16 cellular contexts compared by ENCODE assay signal in genomic region chr2:101984656-101985055, GRCh38. TPM values are rescaled to one million over a fixed set of nuclear protein-coding genes. Genes with fewer than 3 reads are reported as not detected.
A peak's percentile ranks its signal among the peaks of the same experiment; 100 is the strongest.
DNase-seq lines count a peak whose midpoint lies in the region; ATAC-seq and TF ChIP-seq lines count a peak whose summit lies in the region.
"Had no signal": no experiment of that assay in that cellular context is flagged by ENCODE, and none has a peak within 500 bp of the region (broad histone marks: within the 10 kb centered on the region; RNA-seq: fewer than 3 reads in every experiment).

No MANE protein-coding gene starts in this region.

- BruUV-seq in mammary epithelial cell (replicated peaks; lab: Mats Ljungman, UMichigan): no TSS peak

- no peak for TF ChIP-seq CTCF in mammary epithelial cell (conservative IDR thresholded peaks at IDR 0.05 in 1 of 2, IDR thresholded peaks at IDR 0.05 in 1 of 2; ENCODE audit: extremely low read depth in 1 of 2, insufficient read depth in 1 of 2, low read depth in 1 of 2, low read length in 2 of 2)
- no peak for TF ChIP-seq CTCF in breast epithelium (IDR thresholded peaks at IDR 0.05)
- TF ChIP-seq CTCF in osteoblast (IDR thresholded peaks at IDR 0.05; ENCODE audit: extremely low read depth, low read depth, low read length): no peak

- in situ Hi-C loops in mammary epithelial cell (cut with MboI; ENCODE audit: low sequenced_read_pairs in 2 of 2): loop anchor here in 1 of 2 donors (10.0 kb wide), 1 partner anchor 100 kb away; no protein-coding TSS in a partner anchor

- H3K27ac ChIP-seq in mammary epithelial cell (ENCODE audit: insufficient read depth, low read depth, low read length) (peak overlapping the region; percentile 79), breast epithelium (no peak overlapping the region), osteoblast (ENCODE audit: low read depth, low read length) (no peak overlapping the region)
- H3K27ac ChIP-seq: 22Rv1; BLaER1 treated with 17β-estradiol and CSF1 and Interleukin-3, amounts not matched to agents 10 nM and 100 nM had no signal

- peaks cover 66% of the 10 kb centered on the region for H3K4me1 ChIP-seq in mammary epithelial cell (ENCODE audit: insufficient read depth, low read length)
- no peaks in the 10 kb centered on the region for H3K4me1 ChIP-seq in breast epithelium
- H3K4me1 ChIP-seq in osteoblast (ENCODE audit: insufficient read depth, low read length): no peaks in the 10 kb centered on the region

- H3K79me2 ChIP-seq in mammary epithelial cell (ENCODE audit: insufficient read depth, low read length) (no peaks in the 10 kb centered on the region), osteoblast (ENCODE audit: insufficient read depth, low read length) (no peaks in the 10 kb centered on the region)

- peak overlapping the region in 5 of 6 donors; percentile 42 to 84 (median 66) for H3K27ac Mint-ChIP-seq in immature natural killer cell
- H3K27ac Mint-ChIP-seq: CD4-positive, CD25-positive, alpha-beta regulatory T cell; HFFc6 had no signal

- H3K4me3 Mint-ChIP-seq in immature natural killer cell: peak overlapping the region; percentile 21 to 49 (median 38)
- H3K4me3 Mint-ChIP-seq: CD4-positive, CD25-positive, alpha-beta regulatory T cell; HFFc6 had no signal

- 99% methylated on average over 6 of the region's 9 CpGs for WGBS in mammary epithelial cell (ENCODE audit: low coverage, missing lambda C conversion rate)

- no peaks in the 10 kb centered on the region for H3K36me3 Mint-ChIP-seq in immature natural killer cell
- H3K36me3 Mint-ChIP-seq: CD4-positive, CD25-positive, alpha-beta regulatory T cell had no signal

- H3K4me3 ChIP-seq in mammary epithelial cell (replicated peaks in 1 of 3; ENCODE audit: insufficient read depth in 1 of 3, low read depth in 2 of 3, low read length in 3 of 3): no peak overlapping the region
- H3K4me3 ChIP-seq in breast epithelium: no peak overlapping the region
- no peak overlapping the region for H3K4me3 ChIP-seq in osteoblast (ENCODE audit: insufficient read depth, low read length)
- H3K4me3 ChIP-seq: BLaER1 treated with 17β-estradiol and CSF1 and Interleukin-3, amounts not matched to agents 10 nM and 100 nM had no signal

- no peak overlapping the region for H2AFZ ChIP-seq in mammary epithelial cell (ENCODE audit: low read depth, low read length)
- no peak overlapping the region for H2AFZ ChIP-seq in osteoblast (ENCODE audit: low read length)

- no peaks in the 10 kb centered on the region for H3K27me3 ChIP-seq in mammary epithelial cell (ENCODE audit: insufficient read depth, low read length)
- no peaks in the 10 kb centered on the region for H3K27me3 ChIP-seq in breast epithelium
- peaks cover 3% of the 10 kb centered on the region for H3K27me3 ChIP-seq in osteoblast (ENCODE audit: insufficient read depth, low read length)
- H3K27me3 ChIP-seq: BLaER1 treated with 17β-estradiol and CSF1 and Interleukin-3, amounts not matched to agents 10 nM and 100 nM had no signal

- ATAC-seq in GM19455 (IDR thresholded peaks at IDR 0.05; ENCODE audit: unreplicated experiment) (no peak), HG02840 (IDR thresholded peaks at IDR 0.05; ENCODE audit: low FRiP score, unreplicated experiment) (no peak)

- H3K4me2 ChIP-seq in mammary epithelial cell (ENCODE audit: insufficient read depth, low read depth, low read length): no peak overlapping the region
- no peak overlapping the region for H3K4me2 ChIP-seq in osteoblast (ENCODE audit: insufficient read depth, low read length)
- H3K4me2 ChIP-seq: BLaER1 treated with 17β-estradiol and CSF1 and Interleukin-3, amounts not matched to agents 10 nM and 100 nM had no signal

- H3K9ac ChIP-seq in mammary epithelial cell (ENCODE audit: insufficient read depth, low read length): peak overlapping the region; percentile 42
- H3K9ac ChIP-seq: BLaER1 treated with 17β-estradiol and CSF1 and Interleukin-3, amounts not matched to agents 10 nM and 100 nM had no signal

- TF ChIP-seq POLR2A in breast epithelium (IDR thresholded peaks at IDR 0.05): no peak

- H3K4me1 Mint-ChIP-seq in immature natural killer cell: peaks cover 70 to 75% of the 10 kb centered on the region in 2 donors

- no peaks in the 10 kb centered on the region for H3K9me3 Mint-ChIP-seq in immature natural killer cell
- H3K9me3 Mint-ChIP-seq: HFFc6 had no signal

- no peaks in the 10 kb centered on the region for H3K9me3 ChIP-seq in mammary epithelial cell (replicated peaks; ENCODE audit: insufficient read depth, low read length)
- H3K9me3 ChIP-seq in breast epithelium: no peaks in the 10 kb centered on the region
- H3K9me3 ChIP-seq in osteoblast (ENCODE audit: low read depth, low read length): no peaks in the 10 kb centered on the region
- H3K9me3 ChIP-seq: BLaER1 treated with 17β-estradiol and CSF1 and Interleukin-3, amounts not matched to agents 10 nM and 100 nM had no signal

- intact Hi-C loops in mammary epithelial cell (cut with micrococcal nuclease) (loop anchor here (1.0 to 10.0 kb wide), 5 partner anchors 14 to 570 kb away; no protein-coding TSS in a partner anchor), breast epithelium (cut with DNase I; ENCODE audit: low total_unique reads) (loop anchor here (10.0 kb wide), 1 partner anchor 100 kb away; no protein-coding TSS in a partner anchor)

- H3K36me3 ChIP-seq in mammary epithelial cell (ENCODE audit: insufficient read depth, low read length) (no peaks in the 10 kb centered on the region), breast epithelium (no peaks in the 10 kb centered on the region), osteoblast (ENCODE audit: insufficient read depth, low read length) (no peaks in the 10 kb centered on the region)
- H3K36me3 ChIP-seq: BLaER1 treated with 17β-estradiol and CSF1 and Interleukin-3, amounts not matched to agents 10 nM and 100 nM had no signal

- DNase-seq in mammary epithelial cell (no peak), breast epithelium (ENCODE audit: low spot score in 2 of 2) (no peak), immature natural killer cell (peak; percentile 49 to 64 (median 59)), osteoblast (ENCODE audit: insufficient read length, low spot score, missing footprints) (peak; percentile 47), HPDE6-E6E7 (ENCODE audit: extremely low spot score) (no peak), mesenteric fat pad (ENCODE audit: low spot score) (no peak)
- DNase-seq: CD4-positive, CD25-positive, alpha-beta regulatory T cell; DMS 273 treated with DMSO at 0.1 percent for 48 hours; HFFc6; IMR-90 had no signal

- CTCF ChIA-PET in mammary epithelial cell (lab: Charles Lee; ENCODE audit: low non-redundant PET): no interaction called here

- dilution Hi-C loops in mammary epithelial cell (cut with HindIII; ENCODE audit: low sequenced_read_pairs): no loop called here

- H4K20me1 ChIP-seq in mammary epithelial cell (ENCODE audit: insufficient read depth, low read length) (no peaks in the 10 kb centered on the region), osteoblast (ENCODE audit: insufficient read depth, low read length) (no peaks in the 10 kb centered on the region)
- H4K20me1 ChIP-seq: BLaER1 treated with 17β-estradiol and CSF1 and Interleukin-3, amounts not matched to agents 10 nM and 100 nM had no signal

- H3K27me3 Mint-ChIP-seq in immature natural killer cell (ENCODE audit: low read depth in 3 of 3): peaks cover 15 to 49% (median 38%) of the 10 kb centered on the region in 3 donors

RNA-seq across cellular contexts. Expression of gene IL1R2, which starts 7.1 kb away (rescaled TPM):
- 1 to 10 TPM in 1 of 2 donors, under 1 TPM in 1; 0.50 to 3.1 TPM for total RNA-seq in mammary epithelial cell
- polyA plus RNA-seq in mammary epithelial cell: 6.9 TPM
- polyA minus RNA-seq in mammary epithelial cell: 8.1 TPM
- total RNA-seq in breast epithelium: 1 to 10 TPM; 8.2 to 9.8 (median 8.2) TPM
- 1 to 10 TPM in 2 of 3 donors, not detected in 1; 1.8 to 3.3 TPM for polyA plus RNA-seq in immature natural killer cell
- 0.36 and 0.88 TPM in 2 replicates for total RNA-seq in osteoblast
- 101 TPM for total RNA-seq in mesenteric fat pad
- total RNA-seq: Calu3, Daoy, IMR-90 had no signal
- polyA plus RNA-seq: IMR-90 had no signal

Comparison
In these comparisons a context has a peak if more than half of its experiments do, and no peak if none do; other contexts are left out.
1. DNase-seq: peak in immature natural killer cell (3 of 3) and osteoblast (single experiment); none in mammary epithelial cell (single experiment), breast epithelium (0 of 2), HPDE6-E6E7 (single experiment) and mesenteric fat pad (single experiment).